ENCODE assay signal across 8 cellular contexts in genomic region chr15:42490246-42490742, GRCh38. TPM values are rescaled to one million over a fixed set of nuclear protein-coding genes. Genes with fewer than 3 reads are reported as not detected.
DNase-seq lines count a peak whose midpoint lies in the region; ATAC-seq lines count a peak whose summit lies in the region.

No MANE protein-coding gene starts in this region.

- H3K27me3 Mint-ChIP-seq in activated T-cell treated with anti-CD3 and anti-CD28 coated beads, Interleukin-2, amount 50 U/mL, for 4 hours (ENCODE audit: low read depth), result no peaks in the 10 kb centered on the region

- ATAC-seq in activated T-cell treated with anti-CD3 and anti-CD28 coated beads, Interleukin-2, amount 50 U/mL, for 4 hours, result no peak
- no peak for ATAC-seq in GM18498 (IDR thresholded peaks at IDR 0.05; ENCODE audit: unreplicated experiment)

- H3K36me3 Mint-ChIP-seq in activated T-cell treated with anti-CD3 and anti-CD28 coated beads, Interleukin-2, amount 50 U/mL, for 4 hours (ENCODE audit: insufficient read depth), result peaks cover 7% of the 10 kb centered on the region

- peaks cover 49% of the 10 kb centered on the region for H3K4me1 Mint-ChIP-seq in activated T-cell treated with anti-CD3 and anti-CD28 coated beads, Interleukin-2, amount 50 U/mL, for 4 hours (ENCODE audit: low read depth)

- peak overlapping the region; percentile 87 for H3K27ac ChIP-seq in caudate nucleus (ENCODE audit: low read depth, low read length)

- no peaks in the 10 kb centered on the region for H3K9me3 Mint-ChIP-seq in activated T-cell treated with anti-CD3 and anti-CD28 coated beads, Interleukin-2, amount 50 U/mL, for 4 hours

- DNase-seq in activated T-cell treated with anti-CD3 and anti-CD28 coated beads, Interleukin-2, amount 50 U/mL, for 4 hours, result peak; percentile 6
- no peak for DNase-seq in activated T-cell treated with anti-CD3 and anti-CD28 coated beads, Interleukin-2, amount 50 U/mL, for 1 hour
- DNase-seq in NAMALWA (ENCODE audit: low spot score), result peak; percentile 58
- no peak for DNase-seq in caudate nucleus (lab: John Stamatoyannopoulos, UW)
- DNase-seq in medulla oblongata (ENCODE audit: extremely low spot score), result peak; percentile 51
- DNase-seq in ureter (ENCODE audit: low spot score), result peak; percentile 50
- no peak for DNase-seq in NCI-H146 (lab: John Stamatoyannopoulos, UW)

- H3K4me3 Mint-ChIP-seq in activated T-cell treated with anti-CD3 and anti-CD28 coated beads, Interleukin-2, amount 50 U/mL, for 4 hours, result peak overlapping the region; percentile 99

RNA-seq across cellular contexts. Expression of gene ZNF106, which starts 0.6 kb away (rescaled TPM):
- total RNA-seq in activated T-cell treated with anti-CD3 and anti-CD28 coated beads, Interleukin-2, amount 50 U/mL, for 4 hours, result 10 to 100 TPM; 40.9 to 42.5 (median 41.4) TPM
- 58.9 TPM for total RNA-seq in ureter

RNA-seq across cellular contexts. Expression of gene SNAP23, which starts 5.1 kb away (rescaled TPM):
- total RNA-seq in activated T-cell treated with anti-CD3 and anti-CD28 coated beads, Interleukin-2, amount 50 U/mL, for 4 hours, result 10 to 100 TPM; 40.2 to 49.6 (median 45.5) TPM
- 68.6 TPM for total RNA-seq in ureter

RNA-seq across cellular contexts. Expression of gene LRRC57, which starts 58.3 kb away (rescaled TPM):
- 10 to 100 TPM; 13.6 to 17.0 (median 15.8) TPM for total RNA-seq in activated T-cell treated with anti-CD3 and anti-CD28 coated beads, Interleukin-2, amount 50 U/mL, for 4 hours
- total RNA-seq in ureter, result 23.5 TPM

RNA-seq across cellular contexts. Expression of gene HAUS2, which starts 58.3 kb away (rescaled TPM):
- total RNA-seq in activated T-cell treated with anti-CD3 and anti-CD28 coated beads, Interleukin-2, amount 50 U/mL, for 4 hours, result 10 to 100 TPM; 41.6 to 48.8 (median 44.4) TPM
- 22.6 TPM for total RNA-seq in ureter

Comparison
In these comparisons a context has a peak if more than half of its experiments do, and no peak if none do; other contexts are left out.
1. DNase-seq: peak in activated T-cell treated with anti-CD3 and anti-CD28 coated beads, Interleukin-2, amount 50 U/mL, for 4 hours (single experiment), NAMALWA (single experiment), medulla oblongata (single experiment) and ureter (single experiment); none in activated T-cell treated with anti-CD3 and anti-CD28 coated beads, Interleukin-2, amount 50 U/mL, for 1 hour (single experiment), caudate nucleus (0 of 61) and NCI-H146 (single experiment).